8 cellular contexts compared by ENCODE assay signal in genomic region chr14:50082308-50082742, GRCh38. TPM values are rescaled to one million over a fixed set of nuclear protein-coding genes. Genes with fewer than 3 reads are reported as not detected.
DNase-seq lines count a peak whose midpoint lies in the region; ATAC-seq and TF ChIP-seq lines count a peak whose summit lies in the region.
"Had no signal": no experiment of that assay in that cellular context is flagged by ENCODE, and none has a peak within 500 bp of the region (broad histone marks: within the 10 kb centered on the region; RNA-seq: fewer than 3 reads in every experiment).

No MANE protein-coding gene starts in this region.

- intact Hi-C loops in transverse colon (cut with DNase I; ENCODE audit: low total_unique reads): no loop called here

- no peak overlapping the region for H2AK5ac ChIP-seq in mesenchymal stem cell (ENCODE audit: low read length, severe bottlenecking)

- H3K4me2 ChIP-seq in mesenchymal stem cell (ENCODE audit: low read length, poor library complexity, severe bottlenecking): no peak overlapping the region
- H3K4me2 ChIP-seq in osteoblast (ENCODE audit: insufficient read depth, low read length): no peak overlapping the region

- no peak overlapping the region for H2BK12ac ChIP-seq in mesenchymal stem cell (ENCODE audit: low read length in 2 of 2)

- no peak overlapping the region for H4K8ac ChIP-seq in mesenchymal stem cell (ENCODE audit: low read length)

- H4K91ac ChIP-seq in mesenchymal stem cell (ENCODE audit: low read length): no peak overlapping the region

- WGBS in mesenchymal stem cell: 87% methylated on average over 8 of the region's 8 CpGs
- 14 to 70% methylated on average over 2 to 8 of the region's 8 CpGs for WGBS in transverse colon (ENCODE audit: low coverage in 1 of 2), 2 donors
- WGBS in tibial nerve, 2 donors: 67 to 72% methylated on average over 8 of the region's 8 CpGs

- peak; percentile 65 for DNase-seq in T follicular helper cell (ENCODE audit: low read depth)
- DNase-seq in activated effector memory CD4-positive, alpha-beta T cell treated with Interleukin-2 at 50 U/mL for 16 hours: peak; percentile 42
- DNase-seq in mesenchymal stem cell: no peak
- DNase-seq in transverse colon: no peak
- DNase-seq in osteoblast (ENCODE audit: insufficient read length, low spot score, missing footprints): no peak
- no peak for DNase-seq in tibial nerve (ENCODE audit: low spot score in 2 of 2)
- DNase-seq: NCI-H510A had no signal

- H2BK120ac ChIP-seq in mesenchymal stem cell (ENCODE audit: low read depth, low read length): no peak overlapping the region

- H3K9me3 ChIP-seq in mesenchymal stem cell (ENCODE audit: control insufficient read depth, low read length) (no peaks in the 10 kb centered on the region), transverse colon (no peaks in the 10 kb centered on the region), osteoblast (ENCODE audit: low read depth, low read length) (no peaks in the 10 kb centered on the region), tibial nerve (no peaks in the 10 kb centered on the region)

- H3K27me3 ChIP-seq in mesenchymal stem cell (ENCODE audit: control insufficient read depth in 1 of 2, insufficient read depth in 1 of 2, low read length in 2 of 2) (no peaks in the 10 kb centered on the region), transverse colon (no peaks in the 10 kb centered on the region), osteoblast (ENCODE audit: insufficient read depth, low read length) (no peaks in the 10 kb centered on the region), tibial nerve (no peaks in the 10 kb centered on the region)

- H3K79me2 ChIP-seq in osteoblast (ENCODE audit: insufficient read depth, low read length): no peaks in the 10 kb centered on the region

- H2BK15ac ChIP-seq in mesenchymal stem cell (ENCODE audit: low read depth, poor library complexity, severe bottlenecking): no peak overlapping the region

- H3K14ac ChIP-seq in mesenchymal stem cell (ENCODE audit: low read length in 2 of 2): no peak overlapping the region

- H3K27ac ChIP-seq in mesenchymal stem cell (ENCODE audit: low read length, poor library complexity, severe bottlenecking) (no peak overlapping the region), transverse colon (peak overlapping the region; percentile 44 to 68 (median 51)), osteoblast (ENCODE audit: low read depth, low read length) (no peak overlapping the region), tibial nerve (peak overlapping the region in 2 of 4 donors; percentile 27 to 87)

- in situ Hi-C loops in transverse colon (cut with MboI; ENCODE audit: low pct_ligation_motif_present in 1 of 4, low pct_unique_long_range_greater_than_20kb in 1 of 4, low sequenced_read_pairs in 3 of 4): no loop called here

- H3K4ac ChIP-seq in mesenchymal stem cell (ENCODE audit: low read depth in 1 of 2, low read length in 2 of 2): no peak overlapping the region

- H4K20me1 ChIP-seq in osteoblast (ENCODE audit: insufficient read depth, low read length): no peaks in the 10 kb centered on the region

- no peak overlapping the region for H3K23ac ChIP-seq in mesenchymal stem cell (ENCODE audit: low read length in 2 of 2)

- H3K18ac ChIP-seq in mesenchymal stem cell (ENCODE audit: low read depth in 1 of 2, low read length in 2 of 2): no peak overlapping the region

- H3K79me1 ChIP-seq in mesenchymal stem cell (replicated peaks; ENCODE audit: low read length, poor library complexity, severe bottlenecking): no peaks in the 10 kb centered on the region

- no peak overlapping the region for H2AFZ ChIP-seq in mesenchymal stem cell (ENCODE audit: low read depth, low read length)
- H2AFZ ChIP-seq in osteoblast (ENCODE audit: low read length): no peak overlapping the region

- peak overlapping the region; percentile 72 for H3K9ac ChIP-seq in mesenchymal stem cell (ENCODE audit: low read length)

- no peak for TF ChIP-seq EP300 in transverse colon (IDR thresholded peaks at IDR 0.05; ENCODE audit: low read depth)
- TF ChIP-seq EP300 in tibial nerve (IDR thresholded peaks at IDR 0.05): no peak

- no peak overlapping the region for H2BK5ac ChIP-seq in mesenchymal stem cell (ENCODE audit: low read depth, low read length, poor library complexity, severe bottlenecking)

- H3K4me3 ChIP-seq in mesenchymal stem cell (ENCODE audit: insufficient read depth in 1 of 2, low read depth in 1 of 2, low read length in 2 of 2) (no peak overlapping the region), transverse colon (no peak overlapping the region), osteoblast (ENCODE audit: insufficient read depth, low read length) (no peak overlapping the region), tibial nerve (no peak overlapping the region)

- TF ChIP-seq POLR2A in transverse colon (IDR thresholded peaks at IDR 0.05): no peak
- TF ChIP-seq POLR2A in tibial nerve (IDR thresholded peaks at IDR 0.05): no peak

- ATAC-seq in HG03442 (IDR thresholded peaks at IDR 0.05; ENCODE audit: unreplicated experiment): no peak

- TF ChIP-seq CTCF in transverse colon (IDR thresholded peaks at IDR 0.05) (no peak), osteoblast (IDR thresholded peaks at IDR 0.05; ENCODE audit: extremely low read depth, low read depth, low read length) (no peak), tibial nerve (IDR thresholded peaks at IDR 0.05) (no peak)

- peaks cover 4% of the 10 kb centered on the region for H3K4me1 ChIP-seq in mesenchymal stem cell (ENCODE audit: control insufficient read depth, insufficient read depth, low read depth, low read length)
- peaks cover 0 to 6% (median 0%) of the 10 kb centered on the region in 4 donors for H3K4me1 ChIP-seq in transverse colon
- peaks cover 20% of the 10 kb centered on the region for H3K4me1 ChIP-seq in osteoblast (ENCODE audit: insufficient read depth, low read length)
- peaks cover 0 to 16% (median 0%) of the 10 kb centered on the region in 4 donors for H3K4me1 ChIP-seq in tibial nerve

- H3K36me3 ChIP-seq in mesenchymal stem cell (ENCODE audit: control insufficient read depth in 1 of 2, insufficient read depth in 2 of 2, low read depth in 1 of 2, low read length in 2 of 2): no peaks in the 10 kb centered on the region
- H3K36me3 ChIP-seq in transverse colon: no peaks in the 10 kb centered on the region
- H3K36me3 ChIP-seq in osteoblast (ENCODE audit: insufficient read depth, low read length): no peaks in the 10 kb centered on the region
- H3K36me3 ChIP-seq in tibial nerve: no peaks in the 10 kb centered on the region

RNA-seq across cellular contexts. Expression of gene VCPKMT, which starts 34.0 kb away (rescaled TPM):
- polyA plus RNA-seq in mesenchymal stem cell (2013, experiment 1 of 2): 6.8 TPM
- polyA plus RNA-seq in mesenchymal stem cell (2013, experiment 2 of 2): 6.8 TPM
- total RNA-seq in transverse colon (10 to 100 TPM in 1 of 4 donors, 1 to 10 TPM in 3; 3.7 to 12.1 (median 5.9) TPM), osteoblast (5.4 and 5.6 TPM in 2 replicates), tibial nerve (1 to 10 TPM; 4.7 to 9.6 (median 5.9) TPM)

Comparison
In these comparisons a context has a peak if more than half of its experiments do, and no peak if none do; other contexts are left out.
1. DNase-seq: peak in T follicular helper cell (single experiment) and activated effector memory CD4-positive, alpha-beta T cell treated with Interleukin-2 at 50 U/mL for 16 hours (single experiment); none in mesenchymal stem cell (single experiment), transverse colon (single experiment), osteoblast (single experiment) and tibial nerve (0 of 2).
2. H3K27ac ChIP-seq: peak in transverse colon (4 of 4); none in mesenchymal stem cell (single experiment) and osteoblast (single experiment).